13 cellular contexts compared by ENCODE assay signal in the genomic region with DNA sequence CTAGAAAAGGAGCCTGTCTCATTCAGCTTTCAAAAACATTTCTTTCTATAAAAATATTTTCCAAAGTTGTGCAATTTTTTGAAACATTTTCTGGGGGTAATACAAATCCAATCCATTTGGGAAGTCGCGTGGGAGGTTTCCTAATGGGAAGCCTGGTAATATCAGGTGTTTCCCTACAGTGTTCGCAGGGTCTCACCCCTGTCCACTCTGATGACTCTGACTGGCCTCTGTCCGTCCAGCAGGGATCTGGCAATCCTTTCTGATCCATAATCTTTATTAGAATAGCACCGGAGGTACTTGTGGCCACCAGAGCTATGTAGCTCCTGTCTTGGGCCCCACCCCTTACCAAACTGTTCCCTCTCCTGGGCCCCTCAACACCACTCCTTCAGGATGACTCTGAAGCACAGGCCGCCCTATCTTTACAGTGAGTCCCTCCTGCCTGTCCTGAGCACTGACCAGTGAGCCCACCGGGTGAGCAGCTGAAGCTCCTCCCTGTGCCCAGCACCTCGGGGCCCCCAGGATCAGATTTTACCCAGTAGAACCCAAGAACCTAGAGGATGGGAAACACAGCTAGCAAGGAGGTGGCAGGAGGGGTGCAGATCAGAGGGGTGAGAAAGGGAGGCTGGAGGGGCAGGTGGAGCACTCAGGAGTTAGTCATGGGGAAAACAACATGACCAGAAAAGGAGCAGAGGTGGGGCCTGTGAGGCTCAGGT.
DNase-seq lines count a peak whose midpoint lies in the region; ATAC-seq and TF ChIP-seq lines count a peak whose summit lies in the region.
"Had no signal": no experiment of that assay in that cellular context is flagged by ENCODE, and none has a peak within 500 bp of the region (broad histone marks: within the 10 kb centered on the region; RNA-seq: fewer than 3 reads in every experiment).

No MANE protein-coding gene starts in this region.

- peak; percentile 13 for DNase-seq in activated naive CD4-positive, alpha-beta T cell treated with anti-CD3 and anti-CD28 coated beads for 36 hours
- DNase-seq in activated naive CD4-positive, alpha-beta T cell treated with Interleukin-2 at 50 U/mL for 16 hours, result no peak
- DNase-seq in ascending aorta (ENCODE audit: low spot score in 2 of 2), result peak in 1 of 2 donors; percentile 61
- no peak for DNase-seq in lung (ENCODE audit: low spot score)
- DNase-seq in upper lobe of right lung, result no peak
- DNase-seq in NCI-H446 (lab: John Stamatoyannopoulos, UW), result no peak
- DNase-seq: activated CD8-positive, alpha-beta memory T cell treated with anti-CD3 and anti-CD28 coated beads, Interleukin-2, amount 50 U/mL, for 48 hours; AML-193; NCI-H2081; SIG-M5 had no signal

- intact Hi-C loops in activated naive CD4-positive, alpha-beta T cell treated with anti-CD3 and anti-CD28 coated beads for 36 hours (cut with micrococcal nuclease), result loop anchor here (1.0 kb wide), 5 partner anchors 20 to 84 kb away; a partner anchor contains a TSS
- intact Hi-C loops in ascending aorta (cut with DNase I) (loop anchor here (2.0 to 5.0 kb wide), 4 partner anchors 15 to 84 kb away; a partner anchor contains a TSS), upper lobe of right lung (cut with DNase I) (no loop called here)

- peak overlapping the region; percentile 88 for H3K27ac Mint-ChIP-seq in activated naive CD4-positive, alpha-beta T cell treated with anti-CD3 and anti-CD28 coated beads for 36 hours

- 63% methylated on average over 8 of the region's 8 CpGs for WGBS in lung, 2 donors

- no peak overlapping the region for H3K4me3 Mint-ChIP-seq in activated naive CD4-positive, alpha-beta T cell treated with anti-CD3 and anti-CD28 coated beads for 36 hours

- H3K4me3 ChIP-seq in ascending aorta (peak overlapping the region in 1 of 2 donors; percentile 17), lung (no peak overlapping the region), upper lobe of right lung (no peak overlapping the region)

- H3K27ac ChIP-seq in ascending aorta, result peak overlapping the region; percentile 67 to 71
- H3K27ac ChIP-seq in lung (ENCODE audit: low read depth in 1 of 2, low read length in 1 of 2), result peak overlapping the region; percentile 67 to 91
- H3K27ac ChIP-seq in upper lobe of right lung, result peak overlapping the region; percentile 80

- H3K4me1 ChIP-seq in ascending aorta, result peaks cover 8 to 21% of the 10 kb centered on the region in 2 donors
- H3K4me1 ChIP-seq in lung (ENCODE audit: control insufficient read depth in 2 of 2, insufficient read depth in 2 of 2, low read length in 2 of 2), result peaks cover 6 to 16% of the 10 kb centered on the region in 2 donors
- peaks cover 45% of the 10 kb centered on the region for H3K4me1 ChIP-seq in upper lobe of right lung

- no peaks in the 10 kb centered on the region for H3K27me3 Mint-ChIP-seq in activated naive CD4-positive, alpha-beta T cell treated with anti-CD3 and anti-CD28 coated beads for 36 hours (ENCODE audit: low read depth)

- H3K9me3 ChIP-seq in ascending aorta (no peaks in the 10 kb centered on the region), lung (ENCODE audit: control insufficient read depth in 2 of 2, insufficient read depth in 1 of 2, low read length in 1 of 2) (no peaks in the 10 kb centered on the region), upper lobe of right lung (no peaks in the 10 kb centered on the region)

- peak; percentile 5 for ATAC-seq in lung (ENCODE audit: insufficient read depth, low FRiP score)
- ATAC-seq in upper lobe of right lung, result peak; percentile 58
- no peak for ATAC-seq in GM21381 (IDR thresholded peaks at IDR 0.05; ENCODE audit: unreplicated experiment)
- no peak for ATAC-seq in GM21786 (IDR thresholded peaks at IDR 0.05; ENCODE audit: unreplicated experiment)
- ATAC-seq: HepG2 had no signal

- H3K27me3 ChIP-seq in ascending aorta (no peaks in the 10 kb centered on the region), lung (ENCODE audit: control insufficient read depth, insufficient read depth) (no peaks in the 10 kb centered on the region), upper lobe of right lung (no peaks in the 10 kb centered on the region)

- peaks cover 50% of the 10 kb centered on the region for H3K4me1 Mint-ChIP-seq in activated naive CD4-positive, alpha-beta T cell treated with anti-CD3 and anti-CD28 coated beads for 36 hours (ENCODE audit: low read depth)

- H3K9me3 Mint-ChIP-seq in activated naive CD4-positive, alpha-beta T cell treated with anti-CD3 and anti-CD28 coated beads for 36 hours, result no peaks in the 10 kb centered on the region

- H3K36me3 Mint-ChIP-seq in activated naive CD4-positive, alpha-beta T cell treated with anti-CD3 and anti-CD28 coated beads for 36 hours (ENCODE audit: low read depth), result no peaks in the 10 kb centered on the region

- H3K36me3 ChIP-seq in ascending aorta (no peaks in the 10 kb centered on the region), lung (ENCODE audit: control insufficient read depth in 2 of 2, insufficient read depth in 2 of 2, low read length in 2 of 2) (no peaks in the 10 kb centered on the region), upper lobe of right lung (no peaks in the 10 kb centered on the region)

- TF ChIP-seq CTCF in ascending aorta (IDR thresholded peaks at IDR 0.05), result no peak
- TF ChIP-seq CTCF in lung (IDR thresholded peaks at IDR 0.05; ENCODE audit: control extremely low read depth, extremely low read depth), result no peak
- no peak for TF ChIP-seq CTCF in upper lobe of right lung (IDR thresholded peaks at IDR 0.05)

- CTCF ChIA-PET in activated naive CD4-positive, alpha-beta T cell treated with anti-CD3 and anti-CD28 coated beads for 36 hours (lab: Charles Lee), result interaction anchor here (0.8 to 1.4 kb wide), 4 partner anchors 18 to 85 kb away, joined by 3 to 7 read pairs (median 4); a partner anchor contains a TSS

Comparison
In these comparisons a context has a peak if more than half of its experiments do, and no peak if none do; other contexts are left out.
1. ATAC-seq: peak in lung (single experiment) and upper lobe of right lung (single experiment); none in GM21381 (single experiment) and GM21786 (single experiment).
2. Peak in every context shown above with its lines, with median percentiles within 50 percentile points of each other: H3K27ac ChIP-seq.